Comparison of ENCODE assay signal across 26 cellular contexts in the genomic region with DNA sequence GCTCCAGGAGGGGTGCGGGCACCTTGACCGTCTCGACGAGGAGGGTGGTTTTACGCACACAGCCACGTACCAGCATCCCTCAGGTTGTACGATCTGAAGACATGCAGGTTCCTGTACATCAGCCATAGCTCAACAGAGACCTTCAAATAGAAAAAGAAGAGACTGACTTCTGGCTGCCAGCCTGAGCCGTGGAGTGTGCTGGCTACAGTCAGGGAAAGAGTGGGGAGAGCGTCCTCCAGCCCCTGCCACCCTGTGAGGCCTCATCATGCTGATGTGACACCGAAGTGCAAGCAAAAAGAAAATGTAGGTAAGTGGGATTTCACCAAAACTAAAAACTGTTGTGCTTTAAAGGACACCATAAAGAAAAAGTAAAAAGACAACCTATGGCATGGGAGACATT. TPM values are rescaled to one million over a fixed set of nuclear protein-coding genes. Genes with fewer than 3 reads are reported as not detected.
DNase-seq lines count a peak whose midpoint lies in the region; ATAC-seq and TF ChIP-seq lines count a peak whose summit lies in the region.
"Had no signal": no experiment of that assay in that cellular context is flagged by ENCODE, and none has a peak within 500 bp of the region (broad histone marks: within the 10 kb centered on the region; RNA-seq: fewer than 3 reads in every experiment).

No MANE protein-coding gene starts in this region.

- no peak for TF ChIP-seq CTCF in IMR-90 (conservative IDR thresholded peaks at IDR 0.05; ENCODE audit: low read depth, low read length)
- no peak for TF ChIP-seq CTCF in lower lobe of right lung (IDR thresholded peaks at IDR 0.05)
- no peak for TF ChIP-seq CTCF in stomach (IDR thresholded peaks at IDR 0.05)

- H2AK9ac ChIP-seq in IMR-90 (replicated peaks; ENCODE audit: low read depth, low read length, poor library complexity): no peak overlapping the region

- no peak overlapping the region for H2BK20ac ChIP-seq in IMR-90 (ENCODE audit: low read depth, low read length)

- TF ChIP-seq RAD21 in IMR-90 (IDR thresholded peaks at IDR 0.05; ENCODE audit: low read length): no peak

- peaks cover 28% of the 10 kb centered on the region for H3K9me1 ChIP-seq in IMR-90 (ENCODE audit: insufficient read depth, low read length)

- no peak overlapping the region for H4K8ac ChIP-seq in IMR-90 (ENCODE audit: low read depth in 2 of 2, low read length in 2 of 2)

- no TSS peak for BruUV-seq in IMR-90 (replicated peaks; lab: Mats Ljungman, UMichigan)

- no peak overlapping the region for H3K23ac ChIP-seq in IMR-90 (ENCODE audit: low read depth, low read length)

- intact Hi-C loops in IMR-90 (cut with micrococcal nuclease) (no loop called here), lower lobe of right lung (cut with DNase I) (no loop called here), stomach (cut with DNase I; ENCODE audit: low total_unique reads) (no loop called here)

- 0 out of 2 replicates have a peak overlapping the region, but pooled peaks have one; percentile 8 for H2AK5ac ChIP-seq in IMR-90 (ENCODE audit: low read depth, low read length)

- in situ Hi-C loops in IMR-90 (cut with MboI; ENCODE audit: low sequenced_read_pairs): no loop called here

- dilution Hi-C loops in IMR-90 (cut with HindIII; ENCODE audit: low sequenced_read_pairs, unreplicated experiment): no loop called here

- peaks cover 46% of the 10 kb centered on the region for H3K36me3 ChIP-seq in IMR-90 (ENCODE audit: control insufficient read depth, insufficient read depth, low read length)
- peaks cover 90% of the 10 kb centered on the region for H3K36me3 ChIP-seq in lower lobe of right lung
- peaks cover 13 to 98% (median 84%) of the 10 kb centered on the region in 4 donors for H3K36me3 ChIP-seq in stomach

- H3K4me3 ChIP-seq in IMR-90 (ENCODE audit: insufficient read depth, low read depth, low read length) (no peak overlapping the region), lower lobe of right lung (no peak overlapping the region), stomach (no peak overlapping the region)
- H3K4me3 ChIP-seq: BLaER1 treated with 17β-estradiol and CSF1 and Interleukin-3, amounts not matched to agents 10 nM and 100 nM; dorsolateral prefrontal cortex; MG63 had no signal

- CTCF ChIA-PET in IMR-90 (lab: Yijun Ruan, JAX): no interaction called here
- CTCF ChIA-PET in T-cell (lab: Charles Lee): interaction anchor here in 1 of 2 donors (1.2 to 1.3 kb wide), 2 partner anchors 9 to 11 kb away, joined by 3 to 5 read pairs; no protein-coding TSS in a partner anchor

- H3K4me3 Mint-ChIP-seq in central memory CD8-positive, alpha-beta T cell: no peak overlapping the region
- H3K4me3 Mint-ChIP-seq in T-cell: no peak overlapping the region
- H3K4me3 Mint-ChIP-seq: activated CD8-positive, alpha-beta T cell treated with anti-CD3 and anti-CD28 coated beads for 36 hours; activated naive CD8-positive, alpha-beta T cell treated with anti-CD3 and anti-CD28 coated beads for 36 hours; memory B cell had no signal

- no peaks in the 10 kb centered on the region for H3K9me3 Mint-ChIP-seq in central memory CD8-positive, alpha-beta T cell
- no peaks in the 10 kb centered on the region for H3K9me3 Mint-ChIP-seq in T-cell
- H3K9me3 Mint-ChIP-seq: activated CD8-positive, alpha-beta T cell treated with anti-CD3 and anti-CD28 coated beads for 36 hours; activated naive CD8-positive, alpha-beta T cell treated with anti-CD3 and anti-CD28 coated beads for 36 hours; memory B cell had no signal

- H2BK120ac ChIP-seq in IMR-90 (ENCODE audit: low read depth, low read length): no peak overlapping the region

- H3K36me3 Mint-ChIP-seq in central memory CD8-positive, alpha-beta T cell (ENCODE audit: insufficient read depth): peaks cover 30% of the 10 kb centered on the region
- H3K36me3 Mint-ChIP-seq in T-cell: peaks cover 57% of the 10 kb centered on the region

- ATAC-seq in IMR-90 (ENCODE audit: low read depth) (no peak), lower lobe of right lung (no peak), T-cell (replicated peaks in 1 of 4) (no peak)
- no peak for ATAC-seq in central memory CD8-positive, alpha-beta T cell (replicated peaks; ENCODE audit: extremely low read depth, poor library complexity, severe bottlenecking)
- ATAC-seq: activated CD8-positive, alpha-beta T cell treated with anti-CD3 and anti-CD28 coated beads for 36 hours had no signal

- no peaks in the 10 kb centered on the region for H3K9me3 ChIP-seq in IMR-90 (ENCODE audit: control insufficient read depth, insufficient read depth, low read length)
- no peaks in the 10 kb centered on the region for H3K9me3 ChIP-seq in lower lobe of right lung
- no peaks in the 10 kb centered on the region for H3K9me3 ChIP-seq in stomach
- H3K9me3 ChIP-seq: BLaER1 treated with 17β-estradiol and CSF1 and Interleukin-3, amounts not matched to agents 10 nM and 100 nM; Caco-2; MG63 had no signal

- H3K27ac Mint-ChIP-seq in central memory CD8-positive, alpha-beta T cell (ENCODE audit: low read depth): peak overlapping the region; percentile 69
- H3K27ac Mint-ChIP-seq in T-cell: no peak overlapping the region
- H3K27ac Mint-ChIP-seq: activated CD8-positive, alpha-beta T cell treated with anti-CD3 and anti-CD28 coated beads for 36 hours; activated naive CD8-positive, alpha-beta T cell treated with anti-CD3 and anti-CD28 coated beads for 36 hours; progenitor cell of endocrine pancreas had no signal

- H3K14ac ChIP-seq in IMR-90 (replicated peaks; ENCODE audit: low read depth, low read length): no peak overlapping the region

- H4K91ac ChIP-seq in IMR-90 (ENCODE audit: insufficient read depth, low read depth, low read length): no peak overlapping the region

- H3K4me1 Mint-ChIP-seq in central memory CD8-positive, alpha-beta T cell: no peaks in the 10 kb centered on the region
- no peaks in the 10 kb centered on the region for H3K4me1 Mint-ChIP-seq in T-cell
- H3K4me1 Mint-ChIP-seq: memory B cell had no signal

- no peak for TF ChIP-seq EP300 in stomach (IDR thresholded peaks at IDR 0.05)

- no peak overlapping the region for H3K9ac ChIP-seq in IMR-90 (ENCODE audit: low read depth, low read length)
- H3K9ac ChIP-seq: BLaER1 treated with 17β-estradiol and CSF1 and Interleukin-3, amounts not matched to agents 10 nM and 100 nM had no signal

- peaks cover 22% of the 10 kb centered on the region for H3K4me1 ChIP-seq in IMR-90 (ENCODE audit: control insufficient read depth, insufficient read depth, low read length)
- peaks cover 18% of the 10 kb centered on the region for H3K4me1 ChIP-seq in lower lobe of right lung
- peaks cover 5 to 34% (median 24%) of the 10 kb centered on the region in 4 donors for H3K4me1 ChIP-seq in stomach
- H3K4me1 ChIP-seq: Caco-2 had no signal

- H3K27me3 ChIP-seq in IMR-90 (ENCODE audit: control insufficient read depth, insufficient read depth, low read length) (no peaks in the 10 kb centered on the region), lower lobe of right lung (ENCODE audit: low read depth) (no peaks in the 10 kb centered on the region), stomach (no peaks in the 10 kb centered on the region)
- H3K27me3 ChIP-seq: BLaER1 treated with 17β-estradiol and CSF1 and Interleukin-3, amounts not matched to agents 10 nM and 100 nM; dorsolateral prefrontal cortex; MG63 had no signal

- no peak overlapping the region for H3K56ac ChIP-seq in IMR-90 (ENCODE audit: extremely low read depth, insufficient read depth, low read length)

- H3K18ac ChIP-seq in IMR-90 (ENCODE audit: low read depth, low read length): no peak overlapping the region

- H3K27ac ChIP-seq in IMR-90 (ENCODE audit: insufficient read depth, low read length) (no peak overlapping the region), lower lobe of right lung (no peak overlapping the region), stomach (peak overlapping the region in 3 of 5 donors; percentile 80 to 83 (median 81))
- H3K27ac ChIP-seq: BLaER1 treated with 17β-estradiol and CSF1 and Interleukin-3, amounts not matched to agents 10 nM and 100 nM had no signal

- H4K20me1 ChIP-seq in IMR-90 (ENCODE audit: insufficient read depth, low read length): no peaks in the 10 kb centered on the region

- H2BK15ac ChIP-seq in IMR-90 (ENCODE audit: low read depth, low read length): no peak overlapping the region

- H2AFZ ChIP-seq in IMR-90 (replicated peaks; ENCODE audit: low read length, poor library complexity): no peak overlapping the region

- POLR2A ChIA-PET in IMR-90 (lab: Charles Lee; ENCODE audit: unreplicated experiment) (no interaction called here), T-cell (lab: Charles Lee) (interaction anchor here in 1 of 2 donors (0.7 kb wide), 1 partner anchor 116 kb away, joined by 3 read pairs; no protein-coding TSS in a partner anchor)

- no peak overlapping the region for H3K4me2 ChIP-seq in IMR-90 (ENCODE audit: low read depth, low read length)
- H3K4me2 ChIP-seq: BLaER1 treated with 17β-estradiol and CSF1 and Interleukin-3, amounts not matched to agents 10 nM and 100 nM had no signal

- no CpG with 5 or more reads among the region's 10 CpGs for WGBS in IMR-90 (ENCODE audit: extremely low coverage in 2 of 2, insufficient read length in 1 of 2), 2 experiments
- 84 to 92% (median 87%) methylated on average over 10 of the region's 10 CpGs for WGBS in stomach, 5 donors

- peaks cover 8 to 42% of the 10 kb centered on the region in 2 experiments; a peak in 3 of 4 replicates for H3K79me1 ChIP-seq in IMR-90 (ENCODE audit: low read depth in 1 of 2, low read length in 2 of 2)

- DNase-seq in IMR-90 (no peak), lower lobe of right lung (peak; percentile 25), stomach (no peak), GM03348 (ENCODE audit: low spot score) (no peak), NCI-H1105 (lab: John Stamatoyannopoulos, UW) (no peak), T-cell (no peak)
- no peak for DNase-seq in central memory CD8-positive, alpha-beta T cell (ENCODE audit: low spot score in 2 of 2)
- DNase-seq in stimulated activated CD4-positive, alpha-beta T cell treated with anti-CD3 and anti-CD28 coated beads, Interleukin-4, amount 100 ng/mL, for 24 hours: no peak
- DNase-seq: activated CD8-positive, alpha-beta T cell treated with anti-CD3 and anti-CD28 coated beads for 36 hours; activated effector memory CD4-positive, alpha-beta T cell treated with Interleukin-2 at 50 U/mL for 16 hours; activated naive CD8-positive, alpha-beta T cell treated with anti-CD3 and anti-CD28 coated beads for 36 hours; Caco-2; cerebellar nuclear complex; DMS79; dorsolateral prefrontal cortex; GF-D8; head of caudate nucleus; KBM-7; kidney glomerular epithelial cell; MG63; NCI-H1417 treated with DMSO at 0.1 percent for 48 hours; NCI-H446; NCI-H774 had no signal

- H4K5ac ChIP-seq in IMR-90 (ENCODE audit: low read depth, low read length): no peak overlapping the region

- TF ChIP-seq POLR2A in IMR-90 (IDR thresholded peaks at IDR 0.05; ENCODE audit: low read depth, low read length) (no peak), stomach (IDR thresholded peaks at IDR 0.05) (no peak)

- no peak overlapping the region for H3K4ac ChIP-seq in IMR-90 (ENCODE audit: low read depth, low read length)

- H3K27me3 Mint-ChIP-seq in central memory CD8-positive, alpha-beta T cell: no peaks in the 10 kb centered on the region
- H3K27me3 Mint-ChIP-seq in T-cell: no peaks in the 10 kb centered on the region
- H3K27me3 Mint-ChIP-seq: activated CD8-positive, alpha-beta T cell treated with anti-CD3 and anti-CD28 coated beads for 36 hours; activated naive CD8-positive, alpha-beta T cell treated with anti-CD3 and anti-CD28 coated beads for 36 hours; memory B cell; progenitor cell of endocrine pancreas had no signal

- no peak overlapping the region for H2BK5ac ChIP-seq in IMR-90 (ENCODE audit: low read depth, low read length, poor library complexity, severe bottlenecking)

RNA-seq across cellular contexts. Expression of a gene that starts 47.0 kb away (rescaled TPM):
- total RNA-seq in IMR-90 (2012; rRNA removed): 43.2 and 49.7 TPM in 2 replicates
- 40.7 and 46.0 TPM in 2 replicates for polyA plus RNA-seq in IMR-90 (2012; rRNA removed)
- 29.8 and 43.8 TPM in 2 replicates for polyA plus RNA-seq in IMR-90 (2012; cell fraction: cytosol; rRNA removed)
- polyA plus RNA-seq in IMR-90 (2012; cell fraction: nucleus; rRNA removed; ENCODE audit: low replicate concordance): 17.0 and 52.0 TPM in 2 replicates
- 60.2 TPM for total RNA-seq in lower lobe of right lung
- total RNA-seq in stomach: 10 to 100 TPM; 25.1 to 67.7 (median 56.2) TPM
- 100 to 1,000 TPM in 2 of 3 donors, 10 to 100 TPM in 1; 78.3 to 124 (median 110) TPM for polyA plus RNA-seq in stomach
- 10 to 100 TPM; 20.9 to 29.0 (median 28.3) TPM for total RNA-seq in T-cell

Comparison
In these comparisons a context has a peak if more than half of its experiments do, and no peak if none do; other contexts are left out.
1. H3K27ac ChIP-seq: peak in stomach (3 of 5); none in IMR-90 (single experiment) and lower lobe of right lung (single experiment).